8 cellular contexts compared by ENCODE assay signal in the genomic region with DNA sequence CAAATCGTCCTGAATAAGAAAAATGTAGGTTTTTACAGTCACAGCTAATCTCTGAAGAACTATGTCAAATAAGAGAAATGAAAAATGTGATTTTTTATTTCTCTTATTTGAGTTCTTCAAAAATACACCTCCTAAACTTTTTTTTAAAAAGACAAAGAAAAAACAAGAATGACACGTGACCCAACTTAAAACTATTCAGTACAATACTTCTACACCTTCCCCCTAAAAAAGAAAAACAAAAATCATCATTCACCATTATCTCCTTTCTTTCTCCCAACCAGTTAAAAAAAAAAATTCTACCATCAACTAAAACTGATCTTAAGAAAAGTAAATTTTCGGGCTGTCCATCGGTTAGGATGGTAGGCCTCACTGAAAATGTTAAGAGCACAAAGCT. TPM values are rescaled to one million over a fixed set of nuclear protein-coding genes. Genes with fewer than 3 reads are reported as not detected.
DNase-seq lines count a peak whose midpoint lies in the region; ATAC-seq and TF ChIP-seq lines count a peak whose summit lies in the region.

No MANE protein-coding gene starts in this region.

- TF ChIP-seq CTCF in DOHH2 (IDR thresholded peaks at IDR 0.05; ENCODE audit: low read depth, low read length, poor library complexity, severe bottlenecking), result no peak
- TF ChIP-seq CTCF in esophagus squamous epithelium (IDR thresholded peaks at IDR 0.05), result no peak
- TF ChIP-seq CTCF in prostate gland (IDR thresholded peaks at IDR 0.05), result no peak

- no peaks in the 10 kb centered on the region for H3K9me2 ChIP-seq in DOHH2 (replicated peaks; ENCODE audit: control insufficient read depth, low read length)

- no peaks in the 10 kb centered on the region for H3K27me3 ChIP-seq in DOHH2 (ENCODE audit: control insufficient read depth, low read length)
- no peaks in the 10 kb centered on the region for H3K27me3 ChIP-seq in SJCRH30
- H3K27me3 ChIP-seq in esophagus squamous epithelium, result no peaks in the 10 kb centered on the region
- H3K27me3 ChIP-seq in prostate gland (replicated peaks; ENCODE audit: insufficient read depth), result no peaks in the 10 kb centered on the region

- DNase-seq in SJCRH30 (no peak), esophagus squamous epithelium (lab: John Stamatoyannopoulos, UW) (no peak), prostate gland (ENCODE audit: low spot score) (no peak), Kasumi-1 (lab: John Stamatoyannopoulos, UW) (no peak)

- no peaks in the 10 kb centered on the region for H3K9me3 ChIP-seq in DOHH2 (ENCODE audit: control insufficient read depth, insufficient read depth, low read length)
- H3K9me3 ChIP-seq in SJCRH30 (replicated peaks), result no peaks in the 10 kb centered on the region
- H3K9me3 ChIP-seq in esophagus squamous epithelium, result no peaks in the 10 kb centered on the region
- H3K9me3 ChIP-seq in prostate gland, result no peaks in the 10 kb centered on the region

- peak overlapping the region; percentile 75 for H3K4me2 ChIP-seq in DOHH2 (ENCODE audit: low read length)

- peaks cover 21% of the 10 kb centered on the region for H3F3A ChIP-seq in DOHH2 (ENCODE audit: control insufficient read depth, insufficient read depth)

- peaks cover 36% of the 10 kb centered on the region for H4K20me1 ChIP-seq in DOHH2 (ENCODE audit: control insufficient read depth, insufficient read depth, low read depth, low read length)

- TF ChIP-seq POLR2A in esophagus squamous epithelium (IDR thresholded peaks at IDR 0.05) (no peak), prostate gland (IDR thresholded peaks at IDR 0.05) (no peak)

- H3K27ac ChIP-seq in DOHH2 (ENCODE audit: low read depth, low read length) (peak overlapping the region; percentile 75), SJCRH30 (peak overlapping the region; percentile 71), esophagus squamous epithelium (peak overlapping the region; percentile 98 to 99 (median 98)), prostate gland (peak overlapping the region; percentile 94 to 96)

- 4 to 7% methylated on average over 4 of the region's 4 CpGs for WGBS in esophagus squamous epithelium, 2 donors
- 9% methylated on average over 4 of the region's 4 CpGs for WGBS in prostate gland

- peaks cover 47% of the 10 kb centered on the region for H3K36me3 ChIP-seq in DOHH2 (ENCODE audit: control insufficient read depth, low read length)
- peaks cover 6% of the 10 kb centered on the region; the same call in 1 of the 2 replicates for H3K36me3 ChIP-seq in SJCRH30
- peaks cover 0 to 4% (median 0%) of the 10 kb centered on the region in 3 donors for H3K36me3 ChIP-seq in esophagus squamous epithelium
- no peaks in the 10 kb centered on the region for H3K36me3 ChIP-seq in prostate gland

- peaks cover 60% of the 10 kb centered on the region for H3K4me1 ChIP-seq in DOHH2 (ENCODE audit: control insufficient read depth, low read length)
- peaks cover 19% of the 10 kb centered on the region for H3K4me1 ChIP-seq in SJCRH30
- H3K4me1 ChIP-seq in esophagus squamous epithelium, result peaks cover 30 to 79% (median 30%) of the 10 kb centered on the region in 3 donors
- peaks cover 18% of the 10 kb centered on the region for H3K4me1 ChIP-seq in prostate gland (replicated peaks)

- H3K4me3 ChIP-seq in DOHH2 (ENCODE audit: low read length) (peak overlapping the region; percentile 82), SJCRH30 (peak overlapping the region; percentile 85), esophagus squamous epithelium (peak overlapping the region; percentile 94 to 99 (median 96)), prostate gland (peak overlapping the region; percentile 92)

- ATAC-seq in HG03378 (IDR thresholded peaks at IDR 0.05; ENCODE audit: unreplicated experiment), result no peak
- ATAC-seq in HG03025 (IDR thresholded peaks at IDR 0.05; ENCODE audit: low FRiP score, unreplicated experiment), result no peak
- no peak for ATAC-seq in HG02610 (IDR thresholded peaks at IDR 0.05; ENCODE audit: unreplicated experiment)

- H3K79me2 ChIP-seq in DOHH2 (ENCODE audit: control insufficient read depth, low read length), result peaks cover 74% of the 10 kb centered on the region

- intact Hi-C loops in esophagus squamous epithelium (cut with DNase I) (loop anchor here (5.0 kb wide), 1 partner anchor 55 kb away; a partner anchor contains a TSS), prostate gland (cut with DNase I) (loop anchor here (5.0 kb wide), 2 partner anchors 50 to 55 kb away; a partner anchor contains a TSS)

RNA-seq across cellular contexts. Expression of a gene that starts 2.1 kb away (rescaled TPM):
- total RNA-seq in SJCRH30 (2014; rRNA removed; shearing (Covaris generic)), result 59.0 and 60.9 TPM in 2 replicates
- total RNA-seq in esophagus squamous epithelium (10 to 100 TPM; 49.7 to 82.3 (median 72.3) TPM), prostate gland (10 to 100 TPM; 38.6 to 50.5 TPM)

RNA-seq across cellular contexts. Expression of a gene that starts 55.9 kb away (rescaled TPM):
- 26.4 and 28.7 TPM in 2 replicates for total RNA-seq in SJCRH30 (2014; rRNA removed; shearing (Covaris generic))
- total RNA-seq in esophagus squamous epithelium, result 10 to 100 TPM; 19.0 to 34.9 (median 24.6) TPM
- 10 to 100 TPM; 17.0 to 22.8 TPM for total RNA-seq in prostate gland
